Comparison of ENCODE assay signal across 28 cellular contexts in the genomic region with DNA sequence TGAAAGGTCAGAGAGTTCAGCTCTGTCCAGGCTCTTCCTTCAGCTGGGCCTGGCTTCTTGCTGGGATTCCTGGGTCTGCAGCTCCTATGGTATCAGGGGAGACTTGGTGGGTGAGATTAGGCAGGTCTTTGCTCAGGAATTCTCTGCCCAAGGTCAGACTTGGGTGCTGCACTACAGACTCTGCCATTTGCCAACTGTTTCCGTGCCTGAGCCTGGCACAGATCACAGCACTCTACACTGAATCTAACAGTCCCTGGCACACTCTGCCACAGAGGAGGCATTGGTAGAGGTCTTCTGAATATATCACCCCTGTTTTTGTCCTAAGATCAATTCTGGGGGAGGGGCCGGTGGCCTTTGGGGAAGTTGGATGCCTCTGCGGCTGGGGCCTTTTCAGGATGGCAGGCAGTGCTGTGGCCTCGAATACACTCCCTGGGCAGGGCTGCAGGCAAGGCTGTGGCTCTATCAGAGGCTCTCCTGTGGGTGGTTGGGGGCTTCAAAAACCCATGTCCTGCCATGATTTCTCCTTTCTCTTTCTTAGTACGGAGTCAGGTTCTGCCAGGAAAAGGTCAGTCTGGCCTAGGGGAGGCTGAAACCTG.
"Had no signal": no experiment of that assay in that cellular context is flagged by ENCODE, and none has a peak within 500 bp of the region (broad histone marks: within the 10 kb centered on the region; RNA-seq: fewer than 3 reads in every experiment).

No MANE protein-coding gene starts in this region.

- H3K36me3 ChIP-seq: esophagus muscularis mucosa, lower lobe of right lung, neutrophil, pancreas, right lobe of liver, stomach, vagina had no signal

- ATAC-seq: body of pancreas; left colon; lower lobe of right lung; right lobe of liver; stimulated activated memory B cell treated with anti-CD40 and anti-IgM and Interleukin-4, amounts not matched to agents 10 μg/mL and 1 μg/mL and 100 μg/mL, for 72 hours had no signal

- H3K27me3 Mint-ChIP-seq: type B pancreatic cell had no signal

- H3K27me3 ChIP-seq: body of pancreas, esophagus muscularis mucosa, pancreas, right lobe of liver, stomach, vagina had no signal

- H3K4me1 Mint-ChIP-seq: activated CD4-positive, alpha-beta memory T cell treated with anti-CD3 and anti-CD28 coated beads, Interleukin-2, amount 10 ng/mL, durations not matched to agents 7 days and 5 days; activated naive CD4-positive, alpha-beta T cell treated with anti-CD3 and anti-CD28 coated beads, Interleukin-2, amount 50 U/mL, for 24 hours; naive B cell; stimulated activated memory B cell treated with anti-CD40 and anti-IgM and Interleukin-4, amounts not matched to agents 10 μg/mL and 1 μg/mL and 100 μg/mL, for 72 hours had no signal

- DNase-seq: activated CD4-positive, alpha-beta memory T cell treated with anti-CD3 and anti-CD28 coated beads, Interleukin-2, amount 10 ng/mL, durations not matched to agents 7 days and 5 days; activated CD4-positive, alpha-beta T cell treated with anti-CD3 and anti-CD28 coated beads for 4 hours; activated CD4-positive, CD25-positive, alpha-beta regulatory T cell; activated gamma-delta T cell; activated T-cell treated with anti-CD3 and anti-CD28 coated beads for 4 hours; anterior cingulate cortex; body of pancreas; caudate nucleus; effector CD4-positive, alpha-beta T cell; glutamatergic neuron; hypothalamus; left colon; lower lobe of right lung; mesendoderm; naive B cell; pancreas; right lobe of liver; small intestine; stomach; T1000 had no signal

- H3K27ac Mint-ChIP-seq: activated CD4-positive, alpha-beta memory T cell treated with anti-CD3 and anti-CD28 coated beads, Interleukin-2, amount 10 ng/mL, durations not matched to agents 7 days and 5 days; activated naive CD4-positive, alpha-beta T cell treated with anti-CD3 and anti-CD28 coated beads, Interleukin-2, amount 50 U/mL, for 24 hours; dendritic cell treated with granulocyte-macrophage colony-stimulating factor and Interleukin-4, amounts not matched to agents 40 ng/mL and 50 ng/mL, for 4 days; naive B cell; stimulated activated memory B cell treated with anti-CD40 and anti-IgM and Interleukin-4, amounts not matched to agents 10 μg/mL and 1 μg/mL and 100 μg/mL, for 72 hours; T-helper 1 cell treated with Interleukin-12 subunit alpha and Interleukin-12 subunit beta and Interleukin-4 antibody, amounts not matched to agents 30 μg/mL and 1 μg/mL, for 36 hours; type B pancreatic cell had no signal

- H3K9me3 Mint-ChIP-seq: activated CD4-positive, alpha-beta memory T cell treated with anti-CD3 and anti-CD28 coated beads, Interleukin-2, amount 10 ng/mL, durations not matched to agents 7 days and 5 days; activated naive CD4-positive, alpha-beta T cell treated with anti-CD3 and anti-CD28 coated beads, Interleukin-2, amount 50 U/mL, for 24 hours; dendritic cell treated with granulocyte-macrophage colony-stimulating factor and Interleukin-4, amounts not matched to agents 40 ng/mL and 50 ng/mL, for 4 days; stimulated activated memory B cell treated with anti-CD40 and anti-IgM and Interleukin-4, amounts not matched to agents 10 μg/mL and 1 μg/mL and 100 μg/mL, for 72 hours; T-helper 1 cell treated with Interleukin-12 subunit alpha and Interleukin-12 subunit beta and Interleukin-4 antibody, amounts not matched to agents 30 μg/mL and 1 μg/mL, for 36 hours; type B pancreatic cell had no signal

- H3K27ac ChIP-seq: body of pancreas, esophagus muscularis mucosa, lower lobe of right lung, neutrophil, pancreas, right lobe of liver, stomach, vagina had no signal

- H3K4me3 Mint-ChIP-seq: activated CD4-positive, alpha-beta memory T cell treated with anti-CD3 and anti-CD28 coated beads, Interleukin-2, amount 10 ng/mL, durations not matched to agents 7 days and 5 days; activated naive CD4-positive, alpha-beta T cell treated with anti-CD3 and anti-CD28 coated beads, Interleukin-2, amount 50 U/mL, for 24 hours; dendritic cell treated with granulocyte-macrophage colony-stimulating factor and Interleukin-4, amounts not matched to agents 40 ng/mL and 50 ng/mL, for 4 days; naive B cell; stimulated activated memory B cell treated with anti-CD40 and anti-IgM and Interleukin-4, amounts not matched to agents 10 μg/mL and 1 μg/mL and 100 μg/mL, for 72 hours; T-helper 1 cell treated with Interleukin-12 subunit alpha and Interleukin-12 subunit beta and Interleukin-4 antibody, amounts not matched to agents 30 μg/mL and 1 μg/mL, for 36 hours; type B pancreatic cell had no signal

- H3K36me3 Mint-ChIP-seq: activated naive CD4-positive, alpha-beta T cell treated with anti-CD3 and anti-CD28 coated beads, Interleukin-2, amount 50 U/mL, for 24 hours; naive B cell; stimulated activated memory B cell treated with anti-CD40 and anti-IgM and Interleukin-4, amounts not matched to agents 10 μg/mL and 1 μg/mL and 100 μg/mL, for 72 hours had no signal

- H3K9me3 ChIP-seq: body of pancreas, esophagus muscularis mucosa, lower lobe of right lung, neutrophil, pancreas, right lobe of liver, stomach, vagina had no signal

- H3K4me3 ChIP-seq: body of pancreas, esophagus muscularis mucosa, lower lobe of right lung, pancreas, right lobe of liver, stomach, vagina had no signal

- H3K4me1 ChIP-seq: body of pancreas, lower lobe of right lung, pancreas, right lobe of liver, stomach, vagina had no signal
